8 cellular contexts compared by ENCODE assay signal in genomic region chr12:49567611-49568441, GRCh38. TPM values are rescaled to one million over a fixed set of nuclear protein-coding genes. Genes with fewer than 3 reads are reported as not detected.
DNase-seq lines count a peak whose midpoint lies in the region; ATAC-seq and TF ChIP-seq lines count a peak whose summit lies in the region.

MCRS1 (minus strand) TSS chr12:49568142; CDS start chr12:49566731, 1,411 bp downstream.

- peak within 1 kb of the TSS; percentile 99 for H3K27ac Mint-ChIP-seq in activated CD4-positive, alpha-beta T cell treated with anti-CD3 and anti-CD28 coated beads, Interleukin-2, amount 10 ng/mL, durations not matched to agents 24 days and 14 days

- H3K27ac ChIP-seq in coronary artery = peak within 1 kb of the TSS; percentile 69 to 83

- DNase-seq in Ammon's horn (ENCODE audit: low spot score) (peak; percentile 94), GM19238 (ENCODE audit: insufficient read length, low spot score) (peak; percentile 93), NCI-H526 (lab: John Stamatoyannopoulos, UW) (peak; percentile 89 to 94), coronary artery (ENCODE audit: low spot score) (peak; percentile 89), left kidney (ENCODE audit: low read depth, low spot score) (peak; percentile 97)
- DNase-seq in activated CD4-positive, alpha-beta T cell treated with anti-CD3 and anti-CD28 coated beads, Interleukin-2, amount 10 ng/mL, durations not matched to agents 24 days and 14 days = peak; percentile 97
- DNase-seq in stimulated activated CD4-positive, alpha-beta T cell treated with anti-CD3 and anti-CD28 coated beads, Interleukin-2, amount 100 ng/mL, for 24 hours = peak; percentile 90 to 91

- H3K27me3 Mint-ChIP-seq in activated CD4-positive, alpha-beta T cell treated with anti-CD3 and anti-CD28 coated beads, Interleukin-2, amount 10 ng/mL, durations not matched to agents 24 days and 14 days = no peaks in the 10 kb centered on the region

- no peaks in the 10 kb centered on the region for H3K9me3 Mint-ChIP-seq in activated CD4-positive, alpha-beta T cell treated with anti-CD3 and anti-CD28 coated beads, Interleukin-2, amount 10 ng/mL, durations not matched to agents 24 days and 14 days

- peak within 1 kb of the TSS; percentile 82 for H3K4me3 ChIP-seq in coronary artery

- intact Hi-C loops in activated CD4-positive, alpha-beta T cell treated with anti-CD3 and anti-CD28 coated beads, Interleukin-2, amount 10 ng/mL, durations not matched to agents 24 days and 14 days (cut with micrococcal nuclease) = loop anchor here (5.0 kb wide), 3 partner anchors 54 to 259 kb away; partner anchors contain the start of genes FMNL3, NCKAP5L and PRPF40B

- H3K4me1 Mint-ChIP-seq in activated CD4-positive, alpha-beta T cell treated with anti-CD3 and anti-CD28 coated beads, Interleukin-2, amount 10 ng/mL, durations not matched to agents 24 days and 14 days = peaks cover 39% of the 10 kb centered on the region

- peak within 1 kb of the TSS; percentile 93 for H3K4me3 Mint-ChIP-seq in activated CD4-positive, alpha-beta T cell treated with anti-CD3 and anti-CD28 coated beads, Interleukin-2, amount 10 ng/mL, durations not matched to agents 24 days and 14 days

- peak; percentile 84 for ATAC-seq in HG03442 (IDR thresholded peaks at IDR 0.05; ENCODE audit: unreplicated experiment)

- no peak for TF ChIP-seq CTCF in coronary artery (IDR thresholded peaks at IDR 0.05)

- peaks cover 26% of the 10 kb centered on the region for H3K36me3 Mint-ChIP-seq in activated CD4-positive, alpha-beta T cell treated with anti-CD3 and anti-CD28 coated beads, Interleukin-2, amount 10 ng/mL, durations not matched to agents 24 days and 14 days (ENCODE audit: low read depth)

RNA-seq across cellular contexts. Expression of gene MCRS1, which starts in this region (rescaled TPM):
- total RNA-seq in activated CD4-positive, alpha-beta T cell treated with anti-CD3 and anti-CD28 coated beads, Interleukin-2, amount 10 ng/mL, durations not matched to agents 24 days and 14 days = 71.4 and 79.6 TPM in 2 replicates

Comparison
In these comparisons a context has a peak if more than half of its experiments do, and no peak if none do; other contexts are left out.
1. Peak in every context shown above with its lines: DNase-seq, ATAC-seq, H3K4me3 ChIP-seq and H3K27ac ChIP-seq.